In the genomic region with DNA sequence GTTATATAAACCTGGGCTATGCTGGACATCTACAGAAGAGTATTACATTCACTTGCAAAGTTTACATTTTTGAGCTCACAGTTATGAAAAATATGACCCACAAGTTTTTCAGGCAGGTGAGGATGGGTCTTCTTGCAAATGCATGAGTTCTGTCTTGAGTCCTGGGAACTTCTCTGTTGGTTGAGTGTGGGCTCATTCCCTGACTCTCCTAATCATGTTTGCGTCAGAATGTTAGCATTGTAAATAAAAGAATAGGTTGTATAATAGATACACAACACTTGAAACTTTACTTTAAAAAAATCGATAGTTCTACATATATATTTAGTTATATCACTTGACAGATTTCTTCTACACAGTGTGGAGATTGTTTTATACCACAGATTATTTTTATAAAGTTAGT, we compare ENCODE assay signal across 34 cellular contexts.
"Had no signal": no experiment of that assay in that cellular context is flagged by ENCODE, and none has a peak within 500 bp of the region (broad histone marks: within the 10 kb centered on the region; RNA-seq: fewer than 3 reads in every experiment).

No MANE protein-coding gene starts in this region.

- H3K9me3 ChIP-seq: adrenal gland, ascending aorta, body of pancreas, breast epithelium had no signal

- FAIRE-seq: astrocyte, bronchial epithelial cell had no signal

- DNase-seq: activated effector memory CD4-positive, alpha-beta T cell treated with anti-CD3 and anti-CD28 coated beads, Interleukin-2, amount 50 U/mL, for 16 hours; activated effector memory CD4-positive, alpha-beta T cell treated with Interleukin-2 at 50 U/mL for 16 hours; activated gamma-delta T cell; activated gamma-delta T cell treated with Interleukin-2 at 50 U/mL for 16 hours; activated naive CD4-positive, alpha-beta T cell treated with anti-CD3 and anti-CD28 coated beads for 36 hours; activated naive CD4-positive, alpha-beta T cell treated with anti-CD3 and anti-CD28 coated beads, Interleukin-2, amount 50 U/mL, for 16 hours; activated naive CD4-positive, alpha-beta T cell treated with Interleukin-2 at 50 U/mL for 16 hours; activated naive CD8-positive, alpha-beta T cell treated with anti-CD3 and anti-CD28 coated beads for 36 hours; activated naive CD8-positive, alpha-beta T cell treated with anti-CD3 and anti-CD28 coated beads, Interleukin-2, amount 10 ng/mL, durations not matched to agents 7 days and 5 days; activated naive CD8-positive, alpha-beta T cell treated with anti-CD3 and anti-CD28 coated beads, Interleukin-2, amount 50 U/mL, for 24 hours; activated T-cell treated with anti-CD3 and anti-CD28 coated beads, Interleukin-2, amount 50 U/mL, for 1 hour; activated T-cell treated with anti-CD3 and anti-CD28 coated beads, Interleukin-2, amount 50 U/mL, for 24 hours; activated T-cell treated with anti-CD3 and anti-CD28 coated beads, Interleukin-2, amount 50 U/mL, for 4 hours; activated T-cell treated with anti-CD3 and anti-CD28 coated beads, Interleukin-2, amount 50 U/mL, for 48 hours; activated T-cell treated with anti-CD3 and anti-CD28 coated beads, Interleukin-2, amount 50 U/mL, for 72 hours; adrenal gland; amniotic stem cell; aorta; body of pancreas; brain microvascular endothelial cell; central memory CD4-positive, alpha-beta T cell had no signal

- H3K27me3 Mint-ChIP-seq: activated naive CD4-positive, alpha-beta T cell treated with anti-CD3 and anti-CD28 coated beads, Interleukin-2, amount 50 U/mL, for 24 hours; activated naive CD8-positive, alpha-beta T cell; activated naive CD8-positive, alpha-beta T cell treated with anti-CD3 and anti-CD28 coated beads for 36 hours; activated naive CD8-positive, alpha-beta T cell treated with anti-CD3 and anti-CD28 coated beads, Interleukin-2, amount 10 ng/mL, durations not matched to agents 7 days and 5 days; activated naive CD8-positive, alpha-beta T cell treated with anti-CD3 and anti-CD28 coated beads, Interleukin-2, amount 50 U/mL, for 24 hours; activated T-cell treated with anti-CD3 and anti-CD28 coated beads, Interleukin-2, amount 50 U/mL, for 24 hours; activated T-helper 17 cell treated with anti-CD3 and anti-CD28 coated beads, Interleukin-2, amount 50 U/mL, for 72 hours; brain; central memory CD8-positive, alpha-beta T cell had no signal

- ATAC-seq: activated naive CD4-positive, alpha-beta T cell treated with anti-CD3 and anti-CD28 coated beads, Interleukin-2, amount 50 U/mL, for 72 hours; activated naive CD8-positive, alpha-beta T cell treated with anti-CD3 and anti-CD28 coated beads, Interleukin-2, amount 50 U/mL, for 24 hours; activated T-cell treated with anti-CD3 and anti-CD28 coated beads, Interleukin-2, amount 50 U/mL, for 4 hours; activated T-cell treated with anti-CD3 and anti-CD28 coated beads, Interleukin-2, amount 50 U/mL, for 72 hours; activated T-helper 17 cell treated with anti-CD3 and anti-CD28 coated beads, Interleukin-2, amount 50 U/mL, for 72 hours; body of pancreas had no signal

- H3K36me3 ChIP-seq: brain microvascular endothelial cell, breast epithelium had no signal

- H3K4me1 Mint-ChIP-seq: activated naive CD4-positive, alpha-beta T cell treated with anti-CD3 and anti-CD28 coated beads, Interleukin-2, amount 50 U/mL, for 24 hours; activated naive CD8-positive, alpha-beta T cell treated with anti-CD3 and anti-CD28 coated beads for 36 hours; activated naive CD8-positive, alpha-beta T cell treated with anti-CD3 and anti-CD28 coated beads, Interleukin-2, amount 50 U/mL, for 24 hours; central memory CD8-positive, alpha-beta T cell had no signal

- H3K27ac Mint-ChIP-seq: activated naive CD4-positive, alpha-beta T cell treated with anti-CD3 and anti-CD28 coated beads for 36 hours; activated naive CD4-positive, alpha-beta T cell treated with anti-CD3 and anti-CD28 coated beads, Interleukin-2, amount 50 U/mL, for 24 hours; activated naive CD4-positive, alpha-beta T cell treated with anti-CD3 and anti-CD28 coated beads, Interleukin-2, amount 50 U/mL, for 72 hours; activated naive CD8-positive, alpha-beta T cell; activated naive CD8-positive, alpha-beta T cell treated with anti-CD3 and anti-CD28 coated beads for 36 hours; activated naive CD8-positive, alpha-beta T cell treated with anti-CD3 and anti-CD28 coated beads, Interleukin-2, amount 10 ng/mL, durations not matched to agents 7 days and 5 days; activated naive CD8-positive, alpha-beta T cell treated with anti-CD3 and anti-CD28 coated beads, Interleukin-2, amount 50 U/mL, for 24 hours; activated T-cell treated with anti-CD3 and anti-CD28 coated beads, Interleukin-2, amount 50 U/mL, for 24 hours; activated T-cell treated with anti-CD3 and anti-CD28 coated beads, Interleukin-2, amount 50 U/mL, for 72 hours; activated T-helper 1 cell treated with anti-CD3 and anti-CD28 coated beads, Interleukin-12 subunit alpha, Interleukin-12 subunit beta, Interleukin-2, Interleukin-4 antibody, amounts not matched to agents 30 ng/mL and 10 ng/mL and 1 ng/mL, durations not matched to agents 14 hours and 24 hours and 36 hours; activated T-helper 2 cell treated with anti-CD3 and anti-CD28 coated beads, Interferon-gamma antibody, Interleukin-2, Interleukin-4, amounts not matched to agents 10 μg/mL and 5 μg/mL and 100 μg/mL, durations not matched to agents 14 hours and 24 hours and 36 hours had no signal

- H3K9me3 Mint-ChIP-seq: activated naive CD4-positive, alpha-beta T cell treated with anti-CD3 and anti-CD28 coated beads for 36 hours; activated naive CD4-positive, alpha-beta T cell treated with anti-CD3 and anti-CD28 coated beads, Interleukin-2, amount 50 U/mL, for 24 hours; activated naive CD4-positive, alpha-beta T cell treated with anti-CD3 and anti-CD28 coated beads, Interleukin-2, amount 50 U/mL, for 72 hours; activated naive CD8-positive, alpha-beta T cell treated with anti-CD3 and anti-CD28 coated beads for 36 hours; activated naive CD8-positive, alpha-beta T cell treated with anti-CD3 and anti-CD28 coated beads, Interleukin-2, amount 10 ng/mL, durations not matched to agents 7 days and 5 days; activated naive CD8-positive, alpha-beta T cell treated with anti-CD3 and anti-CD28 coated beads, Interleukin-2, amount 50 U/mL, for 24 hours; activated T-cell treated with anti-CD3 and anti-CD28 coated beads, Interleukin-2, amount 50 U/mL, for 24 hours; activated T-cell treated with anti-CD3 and anti-CD28 coated beads, Interleukin-2, amount 50 U/mL, for 4 hours; activated T-cell treated with anti-CD3 and anti-CD28 coated beads, Interleukin-2, amount 50 U/mL, for 72 hours; activated T-helper 1 cell treated with anti-CD3 and anti-CD28 coated beads, Interleukin-12 subunit alpha, Interleukin-12 subunit beta, Interleukin-2, Interleukin-4 antibody, amounts not matched to agents 30 ng/mL and 10 ng/mL and 1 ng/mL, durations not matched to agents 14 hours and 24 hours and 36 hours; activated T-helper 17 cell treated with anti-CD3 and anti-CD28 coated beads, Interleukin-2, amount 50 U/mL, for 72 hours; activated T-helper 2 cell treated with anti-CD3 and anti-CD28 coated beads, Interferon-gamma antibody, Interleukin-2, Interleukin-4, amounts not matched to agents 10 μg/mL and 5 μg/mL and 100 μg/mL, durations not matched to agents 14 hours and 24 hours and 36 hours; brain; central memory CD8-positive, alpha-beta T cell had no signal

- H3K4me1 ChIP-seq: adrenal gland, ascending aorta, breast epithelium had no signal

- H3K27ac ChIP-seq: adrenal gland, ascending aorta, body of pancreas, brain microvascular endothelial cell, breast epithelium, cardiac muscle cell had no signal

- H3K36me3 Mint-ChIP-seq: activated naive CD4-positive, alpha-beta T cell treated with anti-CD3 and anti-CD28 coated beads, Interleukin-2, amount 50 U/mL, for 24 hours; activated naive CD4-positive, alpha-beta T cell treated with anti-CD3 and anti-CD28 coated beads, Interleukin-2, amount 50 U/mL, for 72 hours; activated naive CD8-positive, alpha-beta T cell treated with anti-CD3 and anti-CD28 coated beads for 36 hours; activated naive CD8-positive, alpha-beta T cell treated with anti-CD3 and anti-CD28 coated beads, Interleukin-2, amount 10 ng/mL, durations not matched to agents 7 days and 5 days had no signal

- H3K27me3 ChIP-seq: adrenal gland, ascending aorta, body of pancreas, brain microvascular endothelial cell, breast epithelium, cardiac muscle cell had no signal

- H3K4me3 Mint-ChIP-seq: activated naive CD4-positive, alpha-beta T cell treated with anti-CD3 and anti-CD28 coated beads for 36 hours; activated naive CD4-positive, alpha-beta T cell treated with anti-CD3 and anti-CD28 coated beads, Interleukin-2, amount 50 U/mL, for 24 hours; activated naive CD8-positive, alpha-beta T cell; activated naive CD8-positive, alpha-beta T cell treated with anti-CD3 and anti-CD28 coated beads for 36 hours; activated naive CD8-positive, alpha-beta T cell treated with anti-CD3 and anti-CD28 coated beads, Interleukin-2, amount 10 ng/mL, durations not matched to agents 7 days and 5 days; activated naive CD8-positive, alpha-beta T cell treated with anti-CD3 and anti-CD28 coated beads, Interleukin-2, amount 50 U/mL, for 24 hours; activated T-cell treated with anti-CD3 and anti-CD28 coated beads, Interleukin-2, amount 50 U/mL, for 24 hours; activated T-cell treated with anti-CD3 and anti-CD28 coated beads, Interleukin-2, amount 50 U/mL, for 4 hours; activated T-cell treated with anti-CD3 and anti-CD28 coated beads, Interleukin-2, amount 50 U/mL, for 72 hours; activated T-helper 1 cell treated with anti-CD3 and anti-CD28 coated beads, Interleukin-12 subunit alpha, Interleukin-12 subunit beta, Interleukin-2, Interleukin-4 antibody, amounts not matched to agents 30 ng/mL and 10 ng/mL and 1 ng/mL, durations not matched to agents 14 hours and 24 hours and 36 hours; activated T-helper 17 cell treated with anti-CD3 and anti-CD28 coated beads, Interleukin-2, amount 50 U/mL, for 72 hours; brain; central memory CD8-positive, alpha-beta T cell had no signal

- H3K4me3 ChIP-seq: adrenal gland, ascending aorta, body of pancreas, breast epithelium, cardiac muscle cell had no signal
